Comparison of ENCODE assay signal across 8 cellular contexts in the genomic region with DNA sequence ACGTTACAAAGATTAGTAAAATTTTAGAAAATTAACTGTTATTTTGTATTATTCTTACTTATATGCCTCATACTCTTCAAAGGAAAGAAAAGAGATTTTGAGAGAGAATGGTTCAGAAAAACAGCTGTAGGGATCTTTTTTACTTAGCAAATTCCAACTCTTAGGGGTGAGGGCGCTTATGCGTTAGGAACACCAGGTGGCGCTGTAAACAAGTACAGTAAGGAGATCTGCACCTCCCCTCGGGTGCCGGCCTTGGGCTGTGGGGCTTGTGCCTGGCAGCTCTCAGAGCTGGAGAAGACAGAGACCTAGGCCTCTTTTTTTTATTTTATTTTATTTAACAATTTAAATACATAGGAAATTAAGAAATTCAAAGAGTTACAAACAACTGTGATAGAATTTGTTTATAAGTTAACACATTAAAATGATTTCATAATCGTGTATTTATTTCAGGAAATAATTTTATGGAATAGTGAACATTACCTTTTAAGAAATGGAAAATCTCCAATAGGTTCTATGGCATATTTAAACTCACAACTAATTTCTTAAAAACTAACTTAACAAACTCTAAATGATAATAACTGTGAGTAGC. TPM values are rescaled to one million over a fixed set of nuclear protein-coding genes. Genes with fewer than 3 reads are reported as not detected.
DNase-seq lines count a peak whose midpoint lies in the region; ATAC-seq and TF ChIP-seq lines count a peak whose summit lies in the region.

No MANE protein-coding gene starts in this region.

- in situ Hi-C loops in astrocyte of the cerebellum (cut with HindIII; ENCODE audit: low sequenced_read_pairs) = no loop called here

- no peak overlapping the region for H3K4me3 ChIP-seq in astrocyte of the cerebellum (ENCODE audit: low read depth, low read length)

- DNase-seq in A172 (ENCODE audit: low spot score) (peak; percentile 86), NCI-H1930 (lab: John Stamatoyannopoulos, UW) (peak; percentile 70 to 77), T1000 (lab: John Stamatoyannopoulos, UW) (peak; percentile 17), astrocyte of the cerebellum (ENCODE audit: low read depth) (peak; percentile 84), iPS DF 19.7 (ENCODE audit: low read depth, low spot score) (peak; percentile 64)
- peak; percentile 34 to 67 for DNase-seq in stimulated activated CD4-positive, alpha-beta T cell treated with anti-CD3 and anti-CD28 coated beads, Interleukin-12 subunit alpha, Interleukin-12 subunit beta, amount 100 ng/mL, for 24 hours (ENCODE audit: low read depth in 2 of 2)

- ATAC-seq in GM18498 (IDR thresholded peaks at IDR 0.05; ENCODE audit: unreplicated experiment) (peak; percentile 94), HG02884 (IDR thresholded peaks at IDR 0.05; ENCODE audit: unreplicated experiment) (peak; percentile 96)

- peak; percentile 88 for TF ChIP-seq CTCF in astrocyte of the cerebellum (IDR thresholded peaks at IDR 0.05; ENCODE audit: low read depth, low read length, missing control alignments)

RNA-seq across cellular contexts. Expression of gene UTP25, which starts 32.6 kb away (rescaled TPM):
- total RNA-seq in A172 (2014; rRNA removed; shearing (Covaris generic)) = 12.1 and 15.9 TPM in 2 replicates

RNA-seq across cellular contexts. Expression of gene IRF6, which starts 54.4 kb away (rescaled TPM):
- 0.02 TPM in 1 of 2 replicates, not detected in the other for total RNA-seq in A172 (2014; rRNA removed; shearing (Covaris generic))

Comparison
In these comparisons a context has a peak if more than half of its experiments do, and no peak if none do; other contexts are left out.
1. DNase-seq: peak in every context shown above with its lines; median percentile 86 in A172; 84 in astrocyte of the cerebellum; 74 in NCI-H1930; 64 in iPS DF 19.7; 50 in stimulated activated CD4-positive, alpha-beta T cell treated with anti-CD3 and anti-CD28 coated beads, Interleukin-12 subunit alpha, Interleukin-12 subunit beta, amount 100 ng/mL, for 24 hours; 17 in T1000.